25 cellular contexts compared by ENCODE assay signal in genomic region chr16:11725457-11725856, GRCh38. TPM values are rescaled to one million over a fixed set of nuclear protein-coding genes. Genes with fewer than 3 reads are reported as not detected.
DNase-seq lines count a peak whose midpoint lies in the region; ATAC-seq and TF ChIP-seq lines count a peak whose summit lies in the region.
"Had no signal": no experiment of that assay in that cellular context is flagged by ENCODE, and none has a peak within 500 bp of the region (broad histone marks: within the 10 kb centered on the region; RNA-seq: fewer than 3 reads in every experiment).

No MANE protein-coding gene starts in this region.

- no peak overlapping the region for H2AFZ ChIP-seq in neural progenitor cell (replicated peaks)

- H3K4me3 Mint-ChIP-seq in neural progenitor cell, result no peak overlapping the region
- H3K4me3 Mint-ChIP-seq: activated CD4-positive, alpha-beta T cell treated with anti-CD3 and anti-CD28 coated beads, Interleukin-2, amount 10 ng/mL, durations not matched to agents 24 days and 14 days; activated T-cell treated with anti-CD3 and anti-CD28 coated beads, Interleukin-2, amount 50 U/mL, for 4 hours; B cell; H9; stimulated activated naive CD8-positive, alpha-beta T cell treated with anti-CD3 and anti-CD28 coated beads, Interleukin-15, amount 100 ng/mL, for 72 hours had no signal

- peak overlapping the region; percentile 8 to 80 (median 60) for H3K27ac ChIP-seq in body of pancreas
- H3K27ac ChIP-seq in neural progenitor cell, result no peak overlapping the region
- H3K27ac ChIP-seq: adrenal gland, epithelial cell of prostate, heart right ventricle, SJCRH30, skin epidermis, tibial nerve had no signal

- DNase-seq in DMS53 treated with DMSO at 0.1 percent for 48 hours (lab: John Stamatoyannopoulos, UW; ENCODE audit: unreplicated experiment) (peak; percentile 5), NCI-H187 treated with DMSO at 0.1 percent for 48 hours (lab: John Stamatoyannopoulos, UW) (peak; percentile 7), body of pancreas (no peak), neural progenitor cell (ENCODE audit: low spot score) (no peak), NCI-H2081 (lab: John Stamatoyannopoulos, UW) (no peak), NCI-H82 (lab: John Stamatoyannopoulos, UW) (no peak), SHP77 treated with DMSO at 0.1 percent for 48 hours (lab: John Stamatoyannopoulos, UW) (no peak), dedifferentiated amniotic fluid mesenchymal stem cell (ENCODE audit: extremely low spot score) (no peak)
- DNase-seq: activated CD4-positive, alpha-beta T cell treated with anti-CD3 and anti-CD28 coated beads, Interleukin-2, amount 10 ng/mL, durations not matched to agents 24 days and 14 days; activated naive CD4-positive, alpha-beta T cell; activated T-cell treated with anti-CD3 and anti-CD28 coated beads, Interleukin-2, amount 50 U/mL, for 4 hours; adrenal gland; H9; heart right ventricle; KBM-7; left cardiac atrium; MG63; nucleus accumbens; SJCRH30; stimulated activated naive CD8-positive, alpha-beta T cell treated with anti-CD3 and anti-CD28 coated beads, Interleukin-15, amount 100 ng/mL, for 72 hours; T1000 had no signal

- H3K4me2 ChIP-seq in neural progenitor cell, result no peak overlapping the region

- 28 to 32% methylated on average over 1 of the region's 1 CpG for WGBS in body of pancreas, 2 donors

- H3K27me3 Mint-ChIP-seq in neural progenitor cell (ENCODE audit: insufficient read depth, low read depth), result peaks cover 2% of the 10 kb centered on the region
- H3K27me3 Mint-ChIP-seq: activated CD4-positive, alpha-beta T cell treated with anti-CD3 and anti-CD28 coated beads, Interleukin-2, amount 10 ng/mL, durations not matched to agents 24 days and 14 days; B cell; stimulated activated naive CD8-positive, alpha-beta T cell treated with anti-CD3 and anti-CD28 coated beads, Interleukin-15, amount 100 ng/mL, for 72 hours had no signal

- peak overlapping the region; percentile 46 for H3K27ac Mint-ChIP-seq in neural progenitor cell
- H3K27ac Mint-ChIP-seq: B cell; stimulated activated naive CD8-positive, alpha-beta T cell treated with anti-CD3 and anti-CD28 coated beads, Interleukin-15, amount 100 ng/mL, for 72 hours had no signal

- no peaks in the 10 kb centered on the region for H3K27me3 ChIP-seq in body of pancreas
- no peaks in the 10 kb centered on the region for H3K27me3 ChIP-seq in neural progenitor cell
- H3K27me3 ChIP-seq: adrenal gland, heart right ventricle, MG63, SJCRH30, tibial nerve had no signal

- peaks cover 20% of the 10 kb centered on the region for H3K36me3 Mint-ChIP-seq in neural progenitor cell

- no peaks in the 10 kb centered on the region for H3K79me2 ChIP-seq in neural progenitor cell (ENCODE audit: low read depth)

- H3K4me1 Mint-ChIP-seq in neural progenitor cell, result no peaks in the 10 kb centered on the region
- H3K4me1 Mint-ChIP-seq: H9 had no signal

- TF ChIP-seq POLR2A in body of pancreas (IDR thresholded peaks at IDR 0.05), result no peak

- H3K9me3 ChIP-seq in body of pancreas, result no peaks in the 10 kb centered on the region
- no peaks in the 10 kb centered on the region for H3K9me3 ChIP-seq in neural progenitor cell (ENCODE audit: low read depth)
- H3K9me3 ChIP-seq: adrenal gland, heart right ventricle, MG63, SJCRH30, tibial nerve had no signal

- H3F3A ChIP-seq in neural progenitor cell (ENCODE audit: low read depth), result peaks cover 2% of the 10 kb centered on the region

- no peaks in the 10 kb centered on the region for H4K20me1 ChIP-seq in neural progenitor cell (ENCODE audit: low read depth)

- no peak overlapping the region for H3K9ac ChIP-seq in neural progenitor cell

- peaks cover 70% of the 10 kb centered on the region for H3K4me1 ChIP-seq in body of pancreas
- no peaks in the 10 kb centered on the region for H3K4me1 ChIP-seq in neural progenitor cell
- H3K4me1 ChIP-seq: SJCRH30 had no signal

- TF ChIP-seq CTCF in body of pancreas (IDR thresholded peaks at IDR 0.05), result no peak
- TF ChIP-seq CTCF in neural progenitor cell (IDR thresholded peaks at IDR 0.05), result no peak

- H3K4me3 ChIP-seq in body of pancreas (no peak overlapping the region), neural progenitor cell (no peak overlapping the region)
- H3K4me3 ChIP-seq: adrenal gland, heart right ventricle, MG63, SJCRH30, skin epidermis, tibial nerve had no signal

- intact Hi-C loops in body of pancreas (cut with DNase I), result no loop called here

- no peaks in the 10 kb centered on the region for H3K9me3 Mint-ChIP-seq in neural progenitor cell
- H3K9me3 Mint-ChIP-seq: activated CD4-positive, alpha-beta T cell treated with anti-CD3 and anti-CD28 coated beads, Interleukin-2, amount 10 ng/mL, durations not matched to agents 24 days and 14 days; activated T-cell treated with anti-CD3 and anti-CD28 coated beads, Interleukin-2, amount 50 U/mL, for 4 hours; H9; stimulated activated naive CD8-positive, alpha-beta T cell treated with anti-CD3 and anti-CD28 coated beads, Interleukin-15, amount 100 ng/mL, for 72 hours had no signal

- ATAC-seq in body of pancreas, result no peak
- ATAC-seq: activated T-cell treated with anti-CD3 and anti-CD28 coated beads, Interleukin-2, amount 50 U/mL, for 4 hours; left cardiac atrium; stimulated activated naive CD8-positive, alpha-beta T cell treated with anti-CD3 and anti-CD28 coated beads, Interleukin-15, amount 100 ng/mL, for 72 hours had no signal

- peaks cover 9 to 11% of the 10 kb centered on the region in 2 donors for H3K36me3 ChIP-seq in body of pancreas (replicated peaks in 1 of 2; ENCODE audit: insufficient read depth in 1 of 2, low read depth in 2 of 2)
- no peaks in the 10 kb centered on the region for H3K36me3 ChIP-seq in neural progenitor cell

RNA-seq across cellular contexts. Expression of gene TXNDC11, which starts 17.2 kb away (rescaled TPM):
- total RNA-seq in body of pancreas, result 10 to 100 TPM; 38.4 to 90.3 TPM
- total RNA-seq in neural progenitor cell (ENCODE audit: low replicate concordance), result 7.4 and 11.4 TPM in 2 replicates

RNA-seq across cellular contexts. Expression of gene SNN, which starts 57.2 kb away (rescaled TPM):
- total RNA-seq in body of pancreas, result 10 to 100 TPM in 1 of 2 donors, 1 to 10 TPM in 1; 7.5 to 10.9 TPM
- 48.7 and 84.2 TPM in 2 replicates for total RNA-seq in neural progenitor cell (ENCODE audit: low replicate concordance)

Comparison
In these comparisons a context has a peak if more than half of its experiments do, and no peak if none do; other contexts are left out.
1. DNase-seq: peak in DMS53 treated with DMSO at 0.1 percent for 48 hours (single experiment) and NCI-H187 treated with DMSO at 0.1 percent for 48 hours (single experiment); none in body of pancreas (0 of 4), neural progenitor cell (single experiment), NCI-H2081 (0 of 2), NCI-H82 (single experiment), SHP77 treated with DMSO at 0.1 percent for 48 hours (single experiment) and dedifferentiated amniotic fluid mesenchymal stem cell (single experiment).